In genomic region chr6:166586424-166587156, GRCh38 we compare ENCODE assay signal across 9 cellular contexts. TPM values are rescaled to one million over a fixed set of nuclear protein-coding genes. Genes with fewer than 3 reads are reported as not detected.
DNase-seq lines count a peak whose midpoint lies in the region; ATAC-seq and TF ChIP-seq lines count a peak whose summit lies in the region.
"Had no signal": no experiment of that assay in that cellular context is flagged by ENCODE, and none has a peak within 500 bp of the region (broad histone marks: within the 10 kb centered on the region; RNA-seq: fewer than 3 reads in every experiment).

Gene RAMACL (minus strand): TSS chr6:166586678. CDS start chr6:166586477, 201 bp downstream.

- H3K4me1 Mint-ChIP-seq in CD8-positive, alpha-beta T cell (ENCODE audit: low read depth), result peaks cover 5% of the 10 kb centered on the region

- H3K36me3 Mint-ChIP-seq in CD8-positive, alpha-beta T cell, result no peaks in the 10 kb centered on the region

- no peaks in the 10 kb centered on the region for H3K9me3 ChIP-seq in CD8-positive, alpha-beta T cell (ENCODE audit: low read length)

- intact Hi-C loops in CD8-positive, alpha-beta T cell (cut with DNase I, micrococcal nuclease), result no loop called here

- no peaks in the 10 kb centered on the region for H3K9me3 Mint-ChIP-seq in CD8-positive, alpha-beta T cell

- no peak within 1 kb of the TSS for H3K27ac ChIP-seq in CD8-positive, alpha-beta T cell (ENCODE audit: low read depth, low read length)
- H3K27ac ChIP-seq: HL-60 had no signal

- no peaks in the 10 kb centered on the region for H3K27me3 Mint-ChIP-seq in CD8-positive, alpha-beta T cell (ENCODE audit: low read depth)

- no peak within 1 kb of the TSS for H3K27ac Mint-ChIP-seq in CD8-positive, alpha-beta T cell

- H3K4me3 Mint-ChIP-seq in CD8-positive, alpha-beta T cell, result no peak within 1 kb of the TSS

- H3K4me3 ChIP-seq in CD8-positive, alpha-beta T cell (ENCODE audit: low read depth, low read length), result no peak within 1 kb of the TSS
- H3K4me3 ChIP-seq in choroid plexus epithelial cell (ENCODE audit: low read depth, low read length), result no peak within 1 kb of the TSS

- CTCF ChIA-PET in CD8-positive, alpha-beta T cell (lab: Charles Lee), result no interaction called here

- H3K27me3 ChIP-seq in CD8-positive, alpha-beta T cell (ENCODE audit: insufficient read depth, low read length), result no peaks in the 10 kb centered on the region

- peak; percentile 99 for ATAC-seq in CD8-positive, alpha-beta T cell
- ATAC-seq in GM19035 (IDR thresholded peaks at IDR 0.05; ENCODE audit: unreplicated experiment) (peak; percentile 70), HG03064 (IDR thresholded peaks at IDR 0.05; ENCODE audit: low read depth, unreplicated experiment) (peak; percentile 58)

- no peak for TF ChIP-seq CTCF in CD8-positive, alpha-beta T cell (IDR thresholded peaks at IDR 0.05)
- TF ChIP-seq CTCF in choroid plexus epithelial cell (conservative IDR thresholded peaks at IDR 0.05; ENCODE audit: low read depth, low read length), result no peak

- no peaks in the 10 kb centered on the region for H3K36me3 ChIP-seq in CD8-positive, alpha-beta T cell (ENCODE audit: insufficient read depth, low read length)

- no peaks in the 10 kb centered on the region for H3K4me1 ChIP-seq in CD8-positive, alpha-beta T cell (ENCODE audit: insufficient read depth, low read length)

- POLR2A ChIA-PET in CD8-positive, alpha-beta T cell (lab: Charles Lee), result no interaction called here

- DNase-seq in CD8-positive, alpha-beta T cell, result peak in 5 of 7 experiments; percentile 4 to 70 (median 32)
- DNase-seq in SK-N-DZ (ENCODE audit: low spot score), result peak; percentile 57
- DNase-seq in choroid plexus epithelial cell (ENCODE audit: low read depth), result peak; percentile 38
- peak; percentile 7 to 10 for DNase-seq in stimulated activated CD8-positive, alpha-beta memory T cell treated with anti-CD3 and anti-CD28 coated beads, Interleukin-15, amount 100 ng/mL, for 48 hours (ENCODE audit: low read depth in 2 of 2)
- DNase-seq in NCI-H446 (lab: John Stamatoyannopoulos, UW), result no peak
- no peak for DNase-seq in pons (ENCODE audit: low spot score)

RNA-seq across cellular contexts. Expression of gene RAMACL, which starts in this region (rescaled TPM):
- total RNA-seq in CD8-positive, alpha-beta T cell, result under 1 TPM in 1 of 2 experiments, not detected in 1; 0.31 TPM
- polyA plus RNA-seq in SK-N-DZ (2014; cell fraction: cytosol; rRNA removed), result 0.19 and 0.39 TPM in 2 replicates
- 0.38 and 1.1 TPM in 2 replicates for polyA plus RNA-seq in SK-N-DZ (2014; cell fraction: nucleus; rRNA removed)

Comparison
In these comparisons a context has a peak if more than half of its experiments do, and no peak if none do; other contexts are left out.
1. Peak in DNase-seq and ATAC-seq in CD8-positive, alpha-beta T cell; RNA of the gene not detected or under 1 TPM.
2. DNase-seq: peak in SK-N-DZ (single experiment), choroid plexus epithelial cell (single experiment) and stimulated activated CD8-positive, alpha-beta memory T cell treated with anti-CD3 and anti-CD28 coated beads, Interleukin-15, amount 100 ng/mL, for 48 hours (2 of 2); none in NCI-H446 (0 of 2) and pons (single experiment).
3. Peak in every context shown above with its lines, with median percentiles within 50 percentile points of each other: ATAC-seq.